14 cellular contexts compared by ENCODE assay signal in genomic region chr22:40036126-40036525, GRCh38. TPM values are rescaled to one million over a fixed set of nuclear protein-coding genes. Genes with fewer than 3 reads are reported as not detected.
DNase-seq lines count a peak whose midpoint lies in the region; TF ChIP-seq lines count a peak whose summit lies in the region.
"Had no signal": no experiment of that assay in that cellular context is flagged by ENCODE, and none has a peak within 500 bp of the region (broad histone marks: within the 10 kb centered on the region; RNA-seq: fewer than 3 reads in every experiment).

No MANE protein-coding gene starts in this region.

- no peaks in the 10 kb centered on the region for H3K9me2 ChIP-seq in Loucy (replicated peaks; ENCODE audit: low read depth, low read length)

- no peaks in the 10 kb centered on the region for H4K20me1 ChIP-seq in Loucy (ENCODE audit: insufficient read depth, low read length, poor library complexity, severe bottlenecking)

- H3K4me1 ChIP-seq in Loucy (ENCODE audit: insufficient read depth, low read length, poor library complexity, severe bottlenecking) (peaks cover 26% of the 10 kb centered on the region), testis (peaks cover 19% of the 10 kb centered on the region)

- no peak overlapping the region for H3K4me3 ChIP-seq in Loucy (ENCODE audit: low read length, poor library complexity, severe bottlenecking)
- H3K4me3 ChIP-seq in testis, result no peak overlapping the region
- H3K4me3 ChIP-seq in MG63, result no peak overlapping the region
- H3K4me3 ChIP-seq: GM12878, GM23248 had no signal

- H3K27ac ChIP-seq in VCaP (0 out of 2 replicates have a peak overlapping the region, but pooled peaks have one; percentile 5), testis (no peak overlapping the region)
- H3K27ac ChIP-seq: GM23248 had no signal

- no peak for TF ChIP-seq POLR2A in testis (IDR thresholded peaks at IDR 0.05)

- TF ChIP-seq CTCF in Loucy (conservative IDR thresholded peaks at IDR 0.05; ENCODE audit: low read length) (no peak), VCaP (conservative IDR thresholded peaks at IDR 0.05) (no peak), testis (IDR thresholded peaks at IDR 0.05) (no peak)

- intact Hi-C loops in posterior vena cava (cut with DNase I), result no loop called here
- intact Hi-C loops in testis (cut with DNase I; ENCODE audit: low total_unique reads), result no loop called here

- H3K9me3 ChIP-seq in Loucy (ENCODE audit: insufficient read depth, low read depth, low read length), result no peaks in the 10 kb centered on the region
- no peaks in the 10 kb centered on the region for H3K9me3 ChIP-seq in testis
- H3K9me3 ChIP-seq in MG63, result no peaks in the 10 kb centered on the region

- H2AFZ ChIP-seq in Loucy (ENCODE audit: low read length), result 0 out of 2 replicates have a peak overlapping the region, but pooled peaks have one; percentile 24
- H2AFZ ChIP-seq: GM23248 had no signal

- H3K4me2 ChIP-seq in Loucy (ENCODE audit: low read depth, low read length, poor library complexity, severe bottlenecking), result no peak overlapping the region

- H3K36me3 ChIP-seq in Loucy (ENCODE audit: insufficient read depth, low read length), result no peaks in the 10 kb centered on the region
- H3K36me3 ChIP-seq in testis (ENCODE audit: low read depth, missing control alignments), result no peaks in the 10 kb centered on the region
- H3K36me3 ChIP-seq in MG63, result no peaks in the 10 kb centered on the region

- H3K79me2 ChIP-seq in Loucy (ENCODE audit: insufficient read depth, low read length), result no peaks in the 10 kb centered on the region

- H3F3A ChIP-seq in Loucy (ENCODE audit: low read depth), result peaks cover 2% of the 10 kb centered on the region; the same call in 1 of the 2 replicates

- no peak overlapping the region for H3K9ac ChIP-seq in Loucy (ENCODE audit: low read depth, low read length, poor library complexity, severe bottlenecking)
- H3K9ac ChIP-seq: GM23248 had no signal

- DNase-seq in posterior vena cava (ENCODE audit: low spot score) (peak; percentile 50), testis (peak; percentile 4), MG63 (no peak), GDM1 (lab: John Stamatoyannopoulos, UW) (no peak), DMS153 (lab: John Stamatoyannopoulos, UW) (no peak)

- H3K27me3 ChIP-seq in Loucy (ENCODE audit: insufficient read depth, low read length, poor library complexity, severe bottlenecking) (no peaks in the 10 kb centered on the region), testis (no peaks in the 10 kb centered on the region), MG63 (no peaks in the 10 kb centered on the region)

- WGBS in testis, 2 donors, result 88% methylated on average over 6 of the region's 6 CpGs

RNA-seq across cellular contexts. Expression of gene FAM83F, which starts 41.4 kb away (rescaled TPM):
- total RNA-seq in posterior vena cava, result under 1 TPM in 1 of 2 donors, not detected in 1; 0.42 TPM
- 10 to 100 TPM; 30.2 to 41.1 TPM for total RNA-seq in testis
- 57.7 TPM for polyA plus RNA-seq in testis (ENCODE audit: insufficient read depth, low read depth, low replicate concordance)
- not detected in 2 replicates for total RNA-seq in MG63 (2014; rRNA removed; shearing (Covaris generic); ENCODE audit: low replicate concordance)
- total RNA-seq: A172, A673, GM23248, H4 had no signal
- polyA plus RNA-seq: BJ; CD4-positive, alpha-beta memory T cell; GM23248 had no signal

Comparison
In these comparisons a context has a peak if more than half of its experiments do, and no peak if none do; other contexts are left out.
1. DNase-seq: peak in posterior vena cava (single experiment) and testis (single experiment); none in MG63 (single experiment), GDM1 (single experiment) and DMS153 (single experiment).
2. RNA of gene FAM83F, which starts 41.4 kb away (total RNA-seq): 30.2 to 41.1 TPM in testis; 0.42 TPM in posterior vena cava and not detected in MG63; every median in the first group is over 10 times any median in the second.